Comparison of ENCODE assay signal across 10 cellular contexts in genomic region chr10:24887855-24888231, GRCh38.
DNase-seq lines count a peak whose midpoint lies in the region; ATAC-seq lines count a peak whose summit lies in the region.
"Had no signal": no experiment of that assay in that cellular context is flagged by ENCODE, and none has a peak within 500 bp of the region (broad histone marks: within the 10 kb centered on the region; RNA-seq: fewer than 3 reads in every experiment).

No MANE protein-coding gene starts in this region.

- H3K9me3 Mint-ChIP-seq in effector memory CD8-positive, alpha-beta T cell: peaks cover 2 to 5% of the 10 kb centered on the region in 2 donors

- ATAC-seq in GM18867 (IDR thresholded peaks at IDR 0.05; ENCODE audit: unreplicated experiment): peak; percentile 19
- peak; percentile 33 for ATAC-seq in GM21528 (IDR thresholded peaks at IDR 0.05; ENCODE audit: low FRiP score, unreplicated experiment)
- peak; percentile 15 for ATAC-seq in HG03354 (IDR thresholded peaks at IDR 0.05; ENCODE audit: poor library complexity, severe bottlenecking, unreplicated experiment)
- ATAC-seq in effector memory CD8-positive, alpha-beta T cell (replicated peaks): no peak

- peak overlapping the region; percentile 88 to 91 for H3K27ac Mint-ChIP-seq in effector memory CD8-positive, alpha-beta T cell

- H3K4me3 Mint-ChIP-seq in effector memory CD8-positive, alpha-beta T cell: peak overlapping the region; percentile 81 to 82

- no peaks in the 10 kb centered on the region for H3K27me3 Mint-ChIP-seq in effector memory CD8-positive, alpha-beta T cell

- DNase-seq in effector memory CD8-positive, alpha-beta T cell: no peak
- DNase-seq in NCI-H1105 treated with DMSO at 0.1 percent for 48 hours (lab: John Stamatoyannopoulos, UW): no peak
- no peak for DNase-seq in HUDEP-2 (lab: John Stamatoyannopoulos, UW; ENCODE audit: unreplicated experiment in 76 of 76)
- DNase-seq in stimulated activated CD4-positive, alpha-beta T cell treated with anti-CD3 and anti-CD28 coated beads, Interleukin-2, amount 100 ng/mL, for 24 hours: no peak
- DNase-seq in LoVo (ENCODE audit: low spot score): no peak
- DNase-seq: adrenal gland, NCI-H526 treated with DMSO at 0.1 percent for 48 hours had no signal

- H3K4me1 Mint-ChIP-seq in effector memory CD8-positive, alpha-beta T cell (ENCODE audit: low read depth in 2 of 2): peaks cover 38 to 50% of the 10 kb centered on the region in 2 donors

- H3K36me3 Mint-ChIP-seq in effector memory CD8-positive, alpha-beta T cell (ENCODE audit: insufficient read depth): peaks cover 8% of the 10 kb centered on the region
